In the genomic region with DNA sequence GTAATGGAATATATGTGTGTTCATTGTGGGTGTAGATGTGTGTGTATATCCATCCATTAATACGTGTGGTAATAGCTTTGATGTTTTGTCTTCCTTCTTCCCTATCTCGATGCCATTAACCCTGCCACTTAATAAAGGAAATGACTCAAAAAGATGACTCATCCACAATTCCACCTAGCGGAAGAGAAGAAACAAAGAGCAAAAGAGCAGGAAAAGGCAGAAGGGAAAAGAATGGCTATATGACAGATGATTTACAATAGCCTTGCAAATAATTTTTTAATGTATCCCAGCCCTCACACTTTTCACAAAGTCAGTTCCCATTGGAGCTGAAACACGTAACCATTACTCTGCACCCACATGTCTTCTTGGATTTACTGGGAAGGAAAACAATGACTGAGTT, we compare ENCODE assay signal across 11 cellular contexts.
DNase-seq lines count a peak whose midpoint lies in the region; ATAC-seq and TF ChIP-seq lines count a peak whose summit lies in the region.
"Had no signal": no experiment of that assay in that cellular context is flagged by ENCODE, and none has a peak within 500 bp of the region (broad histone marks: within the 10 kb centered on the region; RNA-seq: fewer than 3 reads in every experiment).

No MANE protein-coding gene starts in this region.

- H3K4me2 ChIP-seq in smooth muscle cell: peak overlapping the region; percentile 13
- H3K4me2 ChIP-seq in neuronal stem cell (ENCODE audit: insufficient read depth, low read length, poor library complexity, severe bottlenecking): no peak overlapping the region

- no peak overlapping the region for H2BK120ac ChIP-seq in neuronal stem cell (ENCODE audit: low read depth, low read length)

- ATAC-seq in esophagus mucosa: peak; percentile 84

- H3K36me3 ChIP-seq in smooth muscle cell (ENCODE audit: low read depth) (no peaks in the 10 kb centered on the region), neuronal stem cell (replicated peaks in 1 of 2; ENCODE audit: control insufficient read depth in 2 of 2, insufficient read depth in 2 of 2, low read length in 2 of 2) (no peaks in the 10 kb centered on the region)

- H4K8ac ChIP-seq in neuronal stem cell (ENCODE audit: low read depth, low read length): no peak overlapping the region

- H3K9me3 ChIP-seq in smooth muscle cell (replicated peaks; ENCODE audit: low read depth): no peaks in the 10 kb centered on the region
- no peaks in the 10 kb centered on the region for H3K9me3 ChIP-seq in neuronal stem cell (replicated peaks in 1 of 2; ENCODE audit: control insufficient read depth in 2 of 2, insufficient read depth in 1 of 2, low read depth in 1 of 2, low read length in 2 of 2)

- peak; percentile 15 for DNase-seq in NCI-H345 treated with DMSO at 0.1 percent for 48 hours (lab: John Stamatoyannopoulos, UW; ENCODE audit: unreplicated experiment)
- no peak for DNase-seq in NCI-H345 (lab: John Stamatoyannopoulos, UW)
- DNase-seq in RKO (ENCODE audit: low spot score): peak; percentile 74
- DNase-seq in smooth muscle cell (lab: John Stamatoyannopoulos, UW; ENCODE audit: unreplicated experiment): no peak
- DNase-seq in neuronal stem cell (ENCODE audit: low spot score): no peak
- no peak for DNase-seq in NCI-H526 treated with DMSO at 0.1 percent for 48 hours (lab: John Stamatoyannopoulos, UW)
- no peak for DNase-seq in epidermal melanocyte (ENCODE audit: insufficient read length, low spot score)
- DNase-seq: activated T-cell treated with anti-CD3 and anti-CD28 coated beads, Interleukin-2, amount 50 U/mL, for 24 hours; glutamatergic neuron; NCI-H524 had no signal

- H4K20me1 ChIP-seq in smooth muscle cell (ENCODE audit: low read depth): no peaks in the 10 kb centered on the region

- no peak overlapping the region for H3K9ac ChIP-seq in smooth muscle cell (ENCODE audit: low read depth)
- no peak overlapping the region for H3K9ac ChIP-seq in neuronal stem cell (ENCODE audit: low read depth, low read length, poor library complexity)

- TF ChIP-seq CTCF in smooth muscle cell (IDR thresholded peaks at IDR 0.05; ENCODE audit: borderline replicate concordance, insufficient read depth, poor library complexity, severe bottlenecking): no peak

- H2AK5ac ChIP-seq in neuronal stem cell (ENCODE audit: low read depth, low read length): no peak overlapping the region

- H3K27me3 ChIP-seq in smooth muscle cell (ENCODE audit: low read depth): no peaks in the 10 kb centered on the region
- no peaks in the 10 kb centered on the region for H3K27me3 ChIP-seq in neuronal stem cell (ENCODE audit: control insufficient read depth in 3 of 3, insufficient read depth in 3 of 3, low read depth in 1 of 3, low read length in 3 of 3)

- WGBS in smooth muscle cell (ENCODE audit: low lambda C conversion rate): 28% methylated on average over 4 of the region's 4 CpGs
- no CpG with 5 or more reads among the region's 4 CpGs for WGBS in neuronal stem cell (ENCODE audit: extremely low coverage in 2 of 2, insufficient read length in 2 of 2, insufficient replicate concordance in 1 of 2), 2 donors

- no peak overlapping the region for H2AFZ ChIP-seq in smooth muscle cell (ENCODE audit: low read depth)
- H2AFZ ChIP-seq in neuronal stem cell (ENCODE audit: low read length): no peak overlapping the region

- no peak overlapping the region for H2BK5ac ChIP-seq in neuronal stem cell (ENCODE audit: low read length)

- H3K4me1 ChIP-seq in smooth muscle cell (ENCODE audit: low read depth) (no peaks in the 10 kb centered on the region), neuronal stem cell (ENCODE audit: control insufficient read depth in 2 of 2, insufficient read depth in 1 of 2, low read depth in 1 of 2, low read length in 2 of 2) (peaks cover 0 to 3% of the 10 kb centered on the region in 2 donors)

- H2BK12ac ChIP-seq in neuronal stem cell (ENCODE audit: low read length): no peak overlapping the region

- H3K14ac ChIP-seq in neuronal stem cell (ENCODE audit: low read length): no peak overlapping the region

- no peaks in the 10 kb centered on the region for H3K79me1 ChIP-seq in neuronal stem cell (ENCODE audit: low read depth, low read length)

- H3K27ac ChIP-seq in smooth muscle cell (ENCODE audit: low read depth) (no peak overlapping the region), neuronal stem cell (replicated peaks; ENCODE audit: low read length) (no peak overlapping the region)

- H3K4ac ChIP-seq in neuronal stem cell (ENCODE audit: low read length): no peak overlapping the region

- no peaks in the 10 kb centered on the region for H3K79me2 ChIP-seq in smooth muscle cell (ENCODE audit: low read depth)

- H3F3A ChIP-seq in smooth muscle cell (ENCODE audit: low read depth): no peaks in the 10 kb centered on the region

- no peak overlapping the region for H4K91ac ChIP-seq in neuronal stem cell (ENCODE audit: low read depth, low read length, poor library complexity)

- H3K18ac ChIP-seq in neuronal stem cell (ENCODE audit: low read length): no peak overlapping the region

- H2BK15ac ChIP-seq in neuronal stem cell (ENCODE audit: low read length): no peak overlapping the region

- no peak overlapping the region for H3K23ac ChIP-seq in neuronal stem cell (ENCODE audit: low read depth, low read length, poor library complexity)

- H3K4me3 ChIP-seq in smooth muscle cell: no peak overlapping the region
- no peak overlapping the region for H3K4me3 ChIP-seq in neuronal stem cell (ENCODE audit: low read length in 2 of 2)

Comparison
In these comparisons a context has a peak if more than half of its experiments do, and no peak if none do; other contexts are left out.
1. DNase-seq: peak in NCI-H345 treated with DMSO at 0.1 percent for 48 hours (single experiment) and RKO (single experiment); none in NCI-H345 (single experiment), smooth muscle cell (single experiment), neuronal stem cell (single experiment), NCI-H526 treated with DMSO at 0.1 percent for 48 hours (single experiment) and epidermal melanocyte (single experiment).